In the genomic region with DNA sequence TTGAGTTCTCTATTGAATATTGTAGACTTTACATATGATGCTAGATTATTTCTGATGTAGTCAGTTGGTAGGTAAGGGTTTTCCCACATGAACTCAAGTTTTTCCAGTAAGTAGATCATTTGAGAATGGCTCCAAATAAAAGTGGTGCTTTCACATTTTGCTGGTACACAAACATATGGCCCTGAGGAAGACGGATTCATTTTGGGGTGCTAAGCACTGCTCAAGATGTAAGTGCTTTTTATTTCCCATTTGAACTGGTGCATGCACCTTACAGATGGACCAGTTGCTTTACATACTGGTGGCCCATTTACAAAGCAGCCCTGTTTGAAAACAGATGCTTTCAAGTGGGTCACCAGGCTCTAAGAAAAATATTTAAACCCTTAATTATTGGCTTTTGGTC, we compare ENCODE assay signal across 23 cellular contexts.
"Had no signal": no experiment of that assay in that cellular context is flagged by ENCODE, and none has a peak within 500 bp of the region (broad histone marks: within the 10 kb centered on the region; RNA-seq: fewer than 3 reads in every experiment).

No MANE protein-coding gene starts in this region.

- H3K27ac ChIP-seq: foreskin keratinocyte, heart right ventricle, right lobe of liver, upper lobe of right lung, WERI-Rb-1 had no signal

- DNase-seq: activated CD4-positive, alpha-beta T cell treated with anti-CD3 and anti-CD28 coated beads for 48 hours; activated CD4-positive, alpha-beta T cell treated with anti-CD3 and anti-CD28 coated beads, Interleukin-2, amount 50 U/mL, for 48 hours; activated CD8-positive, alpha-beta memory T cell treated with anti-CD3 and anti-CD28 coated beads for 24 hours; activated effector memory CD4-positive, alpha-beta T cell treated with Interleukin-2 at 50 U/mL for 16 hours; activated naive CD4-positive, alpha-beta T cell treated with anti-CD3 and anti-CD28 coated beads, Interleukin-2, amount 50 U/mL, for 16 hours; amygdala; foreskin keratinocyte; heart right ventricle; kidney glomerular epithelial cell; naive thymus-derived CD8-positive, alpha-beta T cell; right lobe of liver; stimulated activated CD4-positive, alpha-beta T cell treated with anti-CD3 and anti-CD28 coated beads, Interleukin-4, amount 100 ng/mL, for 4 hours; stimulated activated CD8-positive, alpha-beta memory T cell treated with anti-CD3 and anti-CD28 coated beads, Interleukin-4, amount 100 ng/mL, for 48 hours; stimulated activated naive CD8-positive, alpha-beta T cell treated with anti-CD3 and anti-CD28 coated beads, Interleukin-15, amount 100 ng/mL, for 72 hours; T-helper 17 cell; T1000; thyroid gland; upper lobe of right lung; WERI-Rb-1 had no signal

- H3K27me3 ChIP-seq: foreskin keratinocyte, right lobe of liver, thyroid gland, upper lobe of right lung had no signal

- H3K4me1 Mint-ChIP-seq: naive thymus-derived CD8-positive, alpha-beta T cell; stimulated activated memory B cell treated with anti-CD40 and anti-IgM and Interleukin-4, amounts not matched to agents 10 μg/mL and 1 μg/mL and 100 μg/mL, for 72 hours; stimulated activated naive CD8-positive, alpha-beta T cell treated with anti-CD3 and anti-CD28 coated beads, Interleukin-15, amount 100 ng/mL, for 72 hours; T-helper 17 cell had no signal

- H3K4me3 ChIP-seq: heart right ventricle, right lobe of liver, skin epidermis, thyroid gland, upper lobe of right lung had no signal

- H3K27me3 Mint-ChIP-seq: naive thymus-derived CD8-positive, alpha-beta T cell; stimulated activated memory B cell treated with anti-CD40 and anti-IgM and Interleukin-4, amounts not matched to agents 10 μg/mL and 1 μg/mL and 100 μg/mL, for 72 hours; stimulated activated naive CD8-positive, alpha-beta T cell treated with anti-CD3 and anti-CD28 coated beads, Interleukin-15, amount 100 ng/mL, for 72 hours; T-helper 17 cell had no signal

- H3K9me3 Mint-ChIP-seq: stimulated activated memory B cell treated with anti-CD40 and anti-IgM and Interleukin-4, amounts not matched to agents 10 μg/mL and 1 μg/mL and 100 μg/mL, for 72 hours; stimulated activated naive CD8-positive, alpha-beta T cell treated with anti-CD3 and anti-CD28 coated beads, Interleukin-15, amount 100 ng/mL, for 72 hours had no signal

- H3K36me3 Mint-ChIP-seq: naive thymus-derived CD8-positive, alpha-beta T cell; stimulated activated memory B cell treated with anti-CD40 and anti-IgM and Interleukin-4, amounts not matched to agents 10 μg/mL and 1 μg/mL and 100 μg/mL, for 72 hours had no signal

- H3K4me3 Mint-ChIP-seq: naive thymus-derived CD8-positive, alpha-beta T cell; stimulated activated memory B cell treated with anti-CD40 and anti-IgM and Interleukin-4, amounts not matched to agents 10 μg/mL and 1 μg/mL and 100 μg/mL, for 72 hours; stimulated activated naive CD8-positive, alpha-beta T cell treated with anti-CD3 and anti-CD28 coated beads, Interleukin-15, amount 100 ng/mL, for 72 hours; T-helper 17 cell had no signal

- H3K4me1 ChIP-seq: foreskin keratinocyte, heart right ventricle, right lobe of liver, thyroid gland, upper lobe of right lung had no signal

- H3K27ac Mint-ChIP-seq: stimulated activated memory B cell treated with anti-CD40 and anti-IgM and Interleukin-4, amounts not matched to agents 10 μg/mL and 1 μg/mL and 100 μg/mL, for 72 hours; stimulated activated naive CD8-positive, alpha-beta T cell treated with anti-CD3 and anti-CD28 coated beads, Interleukin-15, amount 100 ng/mL, for 72 hours; T-helper 17 cell had no signal

- H3K36me3 ChIP-seq: heart right ventricle, right lobe of liver, thyroid gland, upper lobe of right lung, WERI-Rb-1 had no signal

- ATAC-seq: activated CD4-positive, CD25-positive, alpha-beta regulatory T cell treated with anti-CD3 and anti-CD28 coated beads, Interleukin-2, amount 50 U/mL, for 24 hours; foreskin keratinocyte; heart right ventricle; left lobe of liver; naive thymus-derived CD8-positive, alpha-beta T cell; right lobe of liver; stimulated activated memory B cell treated with anti-CD40 and anti-IgM and Interleukin-4, amounts not matched to agents 10 μg/mL and 1 μg/mL and 100 μg/mL, for 72 hours; stimulated activated naive CD8-positive, alpha-beta T cell treated with anti-CD3 and anti-CD28 coated beads, Interleukin-15, amount 100 ng/mL, for 72 hours; T-helper 17 cell; upper lobe of right lung had no signal

- H3K9me3 ChIP-seq: heart right ventricle, right lobe of liver, thyroid gland, upper lobe of right lung had no signal
